ENCODE assay signal across 1 cellular context in genomic region chr19:10753305-10753704, GRCh38.
TF ChIP-seq lines count a peak whose summit lies in the region.

No MANE protein-coding gene starts in this region.

TF ChIP-seq in GM23338, 12 proteins besides CTCF, POLR2A, EP300 and RAD21:
- TF ChIP-seq ETS1 (IDR thresholded peaks at IDR 0.05), result no peak
- no peak for TF ChIP-seq STAT1 (IDR thresholded peaks at IDR 0.05; ENCODE audit: unreplicated experiment)
- TF ChIP-seq JUNB (IDR thresholded peaks at IDR 0.05; ENCODE audit: unreplicated experiment), result no peak
- no peak for TF ChIP-seq ZNF114 (CRISPR knock-in tag; IDR thresholded peaks at IDR 0.05)
- TF ChIP-seq ZNF331 (CRISPR knock-in tag; IDR thresholded peaks at IDR 0.05; ENCODE audit: low read depth), result no peak
- no peak for TF ChIP-seq POLR2AphosphoS5 (IDR thresholded peaks at IDR 0.05; ENCODE audit: low read depth)
- no peak for TF ChIP-seq REST (IDR thresholded peaks at IDR 0.05; ENCODE audit: unreplicated experiment)
- TF ChIP-seq ZNF462 (CRISPR knock-in tag; IDR thresholded peaks at IDR 0.05), result no peak
- no peak for TF ChIP-seq CREB1 (CRISPR knock-in tag; IDR thresholded peaks at IDR 0.05; ENCODE audit: low read depth)
- TF ChIP-seq EZH2 (IDR thresholded peaks at IDR 0.05; ENCODE audit: low read depth, unreplicated experiment), result no peak
- no peak for TF ChIP-seq NANOG (IDR thresholded peaks at IDR 0.05; ENCODE audit: borderline replicate concordance)
- no peak for TF ChIP-seq EZH2phosphoT487 (IDR thresholded peaks at IDR 0.05; ENCODE audit: unreplicated experiment)
